Comparison of ENCODE assay signal across 2 cellular contexts in the genomic region with DNA sequence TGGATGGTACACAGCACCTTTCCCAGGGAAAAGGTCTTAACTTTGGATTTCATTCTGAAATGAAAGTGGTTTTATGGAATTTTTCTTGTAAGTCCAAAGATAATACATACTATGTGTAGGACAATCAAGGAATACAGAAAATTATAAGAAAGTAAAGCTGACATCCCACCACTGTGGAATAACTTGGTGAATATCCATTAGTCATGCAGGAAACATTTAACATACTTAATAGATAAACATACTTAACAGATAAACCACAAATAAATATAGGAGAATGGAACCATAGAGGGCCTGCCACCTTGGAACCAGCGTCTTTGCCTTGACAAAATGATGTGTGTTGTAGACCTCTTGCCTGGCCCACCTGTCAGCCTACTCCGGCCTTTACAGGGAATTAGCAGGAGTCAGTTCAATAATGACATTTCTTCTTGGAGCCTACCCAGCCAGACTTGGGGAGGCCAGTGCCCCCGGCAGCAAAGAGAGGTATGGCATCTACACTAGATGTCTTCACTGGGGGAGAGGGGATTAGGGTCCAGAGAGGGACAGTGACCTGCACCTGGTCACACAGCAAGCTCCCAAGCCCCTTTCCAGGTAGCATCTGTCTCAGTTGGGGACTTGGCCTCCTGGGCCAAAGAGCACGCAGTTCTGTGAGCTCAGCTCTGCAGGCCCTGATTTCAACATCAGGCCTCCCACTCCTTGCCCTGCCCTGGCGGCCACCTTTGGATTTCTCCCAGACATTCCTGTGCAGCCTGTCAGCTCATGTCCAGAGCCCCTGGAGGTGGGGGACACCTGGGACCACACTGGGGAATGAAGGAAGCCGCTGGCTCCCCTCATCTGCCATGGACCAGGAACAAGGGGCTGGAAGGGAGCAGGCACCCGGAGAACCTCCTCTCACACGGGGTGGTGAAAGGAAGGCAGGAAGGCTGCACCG.
A peak's percentile ranks its signal among the peaks of the same experiment; 100 is the strongest.
TF ChIP-seq lines count a peak whose summit lies in the region.

No MANE protein-coding gene starts in this region.

TF ChIP-seq in HCT116, 20 proteins besides CTCF, POLR2A, EP300 and RAD21:
- TF ChIP-seq TCF7L2 (IDR thresholded peaks at IDR 0.05; ENCODE audit: borderline replicate concordance, extremely low read depth, insufficient read depth, insufficient read length) (no peak), ATF3 (IDR thresholded peaks at IDR 0.05) (no peak)

TF ChIP-seq in K562, 482 proteins besides CTCF, POLR2A, EP300 and RAD21:
- TF ChIP-seq, protein P1, sequence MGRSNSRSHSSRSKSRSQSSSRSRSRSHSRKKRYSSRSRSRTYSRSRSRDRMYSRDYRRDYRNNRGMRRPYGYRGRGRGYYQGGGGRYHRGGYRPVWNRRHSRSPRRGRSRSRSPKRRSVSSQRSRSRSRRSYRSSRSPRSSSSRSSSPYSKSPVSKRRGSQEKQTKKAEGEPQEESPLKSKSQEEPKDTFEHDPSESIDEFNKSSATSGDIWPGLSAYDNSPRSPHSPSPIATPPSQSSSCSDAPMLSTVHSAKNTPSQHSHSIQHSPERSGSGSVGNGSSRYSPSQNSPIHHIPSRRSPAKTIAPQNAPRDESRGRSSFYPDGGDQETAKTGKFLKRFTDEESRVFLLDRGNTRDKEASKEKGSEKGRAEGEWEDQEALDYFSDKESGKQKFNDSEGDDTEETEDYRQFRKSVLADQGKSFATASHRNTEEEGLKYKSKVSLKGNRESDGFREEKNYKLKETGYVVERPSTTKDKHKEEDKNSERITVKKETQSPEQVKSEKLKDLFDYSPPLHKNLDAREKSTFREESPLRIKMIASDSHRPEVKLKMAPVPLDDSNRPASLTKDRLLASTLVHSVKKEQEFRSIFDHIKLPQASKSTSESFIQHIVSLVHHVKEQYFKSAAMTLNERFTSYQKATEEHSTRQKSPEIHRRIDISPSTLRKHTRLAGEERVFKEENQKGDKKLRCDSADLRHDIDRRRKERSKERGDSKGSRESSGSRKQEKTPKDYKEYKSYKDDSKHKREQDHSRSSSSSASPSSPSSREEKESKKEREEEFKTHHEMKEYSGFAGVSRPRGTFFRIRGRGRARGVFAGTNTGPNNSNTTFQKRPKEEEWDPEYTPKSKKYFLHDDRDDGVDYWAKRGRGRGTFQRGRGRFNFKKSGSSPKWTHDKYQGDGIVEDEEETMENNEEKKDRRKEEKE (IDR thresholded peaks at IDR 0.05; ENCODE audit: borderline replicate concordance in 1 of 2, control insufficient read depth in 1 of 2, low read depth in 2 of 2, low read length in 1 of 2) = no peak
- TF ChIP-seq KAT2B (IDR thresholded peaks at IDR 0.05; ENCODE audit: low read depth, low read length) = no peak
- TF ChIP-seq ZFP30 (CRISPR knock-in tag; IDR thresholded peaks at IDR 0.05; ENCODE audit: borderline replicate concordance) = no peak
- TF ChIP-seq RBM39 (optimal IDR thresholded peaks at IDR 0.05; ENCODE audit: low read depth, low read length) = no peak
- no peak for TF ChIP-seq CHD4 (IDR thresholded peaks at IDR 0.05; ENCODE audit: insufficient read depth, insufficient replicate concordance, low read depth, low read length, poor library complexity, severe bottlenecking)
- peak; percentile 55 for TF ChIP-seq ZFP36 (IDR thresholded peaks at IDR 0.05; ENCODE audit: low read depth, low read length, partially characterized antibody)
